In the genomic region with DNA sequence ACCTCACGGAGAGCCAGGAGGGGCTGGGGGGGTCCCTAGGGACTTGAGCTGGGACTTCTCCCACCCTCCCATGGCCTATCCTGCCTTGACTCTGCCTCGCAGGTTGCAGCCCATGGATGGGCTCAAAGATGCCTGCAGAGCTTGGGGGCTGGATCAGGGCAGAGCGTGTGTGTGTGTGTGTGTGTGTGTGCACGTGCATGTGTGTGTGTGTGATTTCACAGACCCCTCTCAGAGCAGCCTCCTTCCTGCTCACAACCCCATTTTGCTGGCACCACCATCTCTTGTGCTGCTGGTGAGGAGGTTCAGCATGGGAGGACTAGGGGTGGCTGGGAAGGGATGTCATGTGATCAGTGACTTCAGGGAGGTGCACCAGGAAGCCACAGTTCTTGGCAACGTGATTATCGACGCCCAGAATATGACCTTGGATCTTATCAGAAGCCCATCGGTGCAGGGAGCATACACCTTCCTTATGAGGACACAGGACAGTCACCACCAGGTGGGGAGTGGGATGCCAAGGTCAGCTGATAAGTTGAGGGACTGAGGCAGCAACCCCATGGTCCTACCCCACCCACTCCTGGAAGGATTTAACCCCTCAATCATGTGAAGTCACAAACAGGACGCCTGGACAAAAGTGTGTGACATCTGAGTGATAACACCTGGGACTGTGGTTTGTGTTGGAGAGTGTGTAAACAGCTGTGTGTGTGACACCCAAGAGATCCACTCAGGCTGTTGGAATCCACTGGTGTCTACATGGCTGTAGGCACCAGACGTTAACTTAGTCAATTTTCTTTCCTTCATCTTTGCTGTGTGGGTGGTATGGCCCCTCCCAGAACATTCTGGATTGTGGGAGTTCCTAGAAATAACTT, we compare ENCODE assay signal across 1 cellular context.
TF ChIP-seq lines count a peak whose summit lies in the region.

No MANE protein-coding gene starts in this region.

TF ChIP-seq in HepG2, 621 proteins besides CTCF, POLR2A, EP300 and RAD21 (continues in another document):
- TF ChIP-seq ASH2L (IDR thresholded peaks at IDR 0.05; ENCODE audit: insufficient read length, low read depth, low read length) (no peak), RBAK (CRISPR knock-in tag; IDR thresholded peaks at IDR 0.05) (no peak), FOSL1 (CRISPR knock-in tag; IDR thresholded peaks at IDR 0.05; ENCODE audit: borderline replicate concordance) (no peak), RAD51 (IDR thresholded peaks at IDR 0.05; ENCODE audit: borderline replicate concordance) (peak; percentile 29; the same call in 1 of the 2 replicates), ZNF136 (CRISPR knock-in tag; IDR thresholded peaks at IDR 0.05; ENCODE audit: low read depth) (no peak), ZNF792 (CRISPR knock-in tag; IDR thresholded peaks at IDR 0.05) (0 out of 2 replicates have a peak, but pooled peaks have one; percentile 38), ZNF367 (CRISPR knock-in tag; IDR thresholded peaks at IDR 0.05; ENCODE audit: borderline replicate concordance) (no peak), FOXK1 (CRISPR knock-in tag; IDR thresholded peaks at IDR 0.05; ENCODE audit: borderline replicate concordance, low read depth) (no peak), POLR2G (IDR thresholded peaks at IDR 0.05; ENCODE audit: low read depth, low read length) (no peak), HMG20A (CRISPR knock-in tag; IDR thresholded peaks at IDR 0.05; ENCODE audit: borderline replicate concordance) (no peak), ZNF776 (CRISPR knock-in tag; IDR thresholded peaks at IDR 0.05) (no peak; the same call in 1 of the 2 replicates), ZSCAN25 (CRISPR knock-in tag; IDR thresholded peaks at IDR 0.05) (no peak), THAP7 (CRISPR knock-in tag; IDR thresholded peaks at IDR 0.05) (no peak), ZNF253 (CRISPR knock-in tag; IDR thresholded peaks at IDR 0.05; ENCODE audit: borderline replicate concordance) (0 out of 2 replicates have a peak, but pooled peaks have one; percentile 12), GATAD2A (CRISPR knock-in tag; IDR thresholded peaks at IDR 0.05) (0 out of 2 replicates have a peak, but pooled peaks have one; percentile 10), MBNL3 (CRISPR knock-in tag; conservative IDR thresholded peaks at IDR 0.05) (no peak), ZBTB38 (CRISPR knock-in tag; IDR thresholded peaks at IDR 0.05) (no peak), TFE3 (CRISPR knock-in tag; IDR thresholded peaks at IDR 0.05) (0 out of 2 replicates have a peak, but pooled peaks have one; percentile 28), FOXA3 (CRISPR knock-in tag; IDR thresholded peaks at IDR 0.05) (peak; percentile 17; the same call in 1 of the 2 replicates), SMYD3 (CRISPR knock-in tag; IDR thresholded peaks at IDR 0.05) (no peak), NR2C2 (CRISPR knock-in tag; IDR thresholded peaks at IDR 0.05; ENCODE audit: borderline replicate concordance) (0 out of 2 replicates have a peak, but pooled peaks have one; percentile 31), RBM39 (IDR thresholded peaks at IDR 0.05; ENCODE audit: low read depth, low read length, poor library complexity, severe bottlenecking) (no peak), ZNF441 (CRISPR knock-in tag; IDR thresholded peaks at IDR 0.05; ENCODE audit: borderline replicate concordance) (no peak), FOXO4 (CRISPR knock-in tag; conservative IDR thresholded peaks at IDR 0.05) (0 out of 2 replicates have a peak, but pooled peaks have one; percentile 51), KLF12 (CRISPR knock-in tag; IDR thresholded peaks at IDR 0.05; ENCODE audit: borderline replicate concordance) (0 out of 2 replicates have a peak, but pooled peaks have one; percentile 40), ZFP36 (IDR thresholded peaks at IDR 0.05; ENCODE audit: borderline replicate concordance, low read depth, low read length, partially characterized antibody) (no peak), ELF3 (CRISPR knock-in tag; IDR thresholded peaks at IDR 0.05) (peak; percentile 35; the same call in 1 of the 2 replicates), BCL3 (CRISPR knock-in tag; IDR thresholded peaks at IDR 0.05) (no peak), ZNF652 (CRISPR knock-in tag; IDR thresholded peaks at IDR 0.05; ENCODE audit: borderline replicate concordance, low read depth) (0 out of 2 replicates have a peak, but pooled peaks have one; percentile 33), NFATC3 (CRISPR knock-in tag; IDR thresholded peaks at IDR 0.05) (no peak), EED (CRISPR knock-in tag; IDR thresholded peaks at IDR 0.05) (no peak), ZNF143 (CRISPR knock-in tag; IDR thresholded peaks at IDR 0.05) (peak; percentile 59; the same call in 1 of the 2 replicates), CREB1 (IDR thresholded peaks at IDR 0.05) (no peak), CREB1 (CRISPR knock-in tag; IDR thresholded peaks at IDR 0.05) (no peak), KMT2A (CRISPR knock-in tag; IDR thresholded peaks at IDR 0.05) (no peak), ZNF232 (CRISPR knock-in tag; IDR thresholded peaks at IDR 0.05; ENCODE audit: borderline replicate concordance) (no peak), TMF1 (CRISPR knock-in tag; IDR thresholded peaks at IDR 0.05; ENCODE audit: low read depth) (no peak), PTBP1 (IDR thresholded peaks at IDR 0.05; ENCODE audit: low read depth, low read length, poor library complexity, severe bottlenecking) (no peak), ZNF816 (CRISPR knock-in tag; IDR thresholded peaks at IDR 0.05; ENCODE audit: borderline replicate concordance) (no peak), ELK4 (CRISPR knock-in tag; IDR thresholded peaks at IDR 0.05; ENCODE audit: borderline replicate concordance) (no peak)
- TF ChIP-seq, protein P1, sequence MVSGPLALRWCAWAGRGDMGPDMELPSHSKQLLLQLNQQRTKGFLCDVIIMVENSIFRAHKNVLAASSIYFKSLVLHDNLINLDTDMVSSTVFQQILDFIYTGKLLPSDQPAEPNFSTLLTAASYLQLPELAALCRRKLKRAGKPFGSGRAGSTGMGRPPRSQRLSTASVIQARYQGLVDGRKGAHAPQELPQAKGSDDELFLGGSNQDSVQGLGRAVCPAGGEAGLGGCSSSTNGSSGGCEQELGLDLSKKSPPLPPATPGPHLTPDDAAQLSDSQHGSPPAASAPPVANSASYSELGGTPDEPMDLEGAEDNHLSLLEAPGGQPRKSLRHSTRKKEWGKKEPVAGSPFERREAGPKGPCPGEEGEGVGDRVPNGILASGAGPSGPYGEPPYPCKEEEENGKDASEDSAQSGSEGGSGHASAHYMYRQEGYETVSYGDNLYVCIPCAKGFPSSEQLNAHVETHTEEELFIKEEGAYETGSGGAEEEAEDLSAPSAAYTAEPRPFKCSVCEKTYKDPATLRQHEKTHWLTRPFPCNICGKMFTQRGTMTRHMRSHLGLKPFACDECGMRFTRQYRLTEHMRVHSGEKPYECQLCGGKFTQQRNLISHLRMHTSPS (CRISPR knock-in tag; IDR thresholded peaks at IDR 0.05; ENCODE audit: low read depth) = no peak
- TF ChIP-seq, protein P2, sequence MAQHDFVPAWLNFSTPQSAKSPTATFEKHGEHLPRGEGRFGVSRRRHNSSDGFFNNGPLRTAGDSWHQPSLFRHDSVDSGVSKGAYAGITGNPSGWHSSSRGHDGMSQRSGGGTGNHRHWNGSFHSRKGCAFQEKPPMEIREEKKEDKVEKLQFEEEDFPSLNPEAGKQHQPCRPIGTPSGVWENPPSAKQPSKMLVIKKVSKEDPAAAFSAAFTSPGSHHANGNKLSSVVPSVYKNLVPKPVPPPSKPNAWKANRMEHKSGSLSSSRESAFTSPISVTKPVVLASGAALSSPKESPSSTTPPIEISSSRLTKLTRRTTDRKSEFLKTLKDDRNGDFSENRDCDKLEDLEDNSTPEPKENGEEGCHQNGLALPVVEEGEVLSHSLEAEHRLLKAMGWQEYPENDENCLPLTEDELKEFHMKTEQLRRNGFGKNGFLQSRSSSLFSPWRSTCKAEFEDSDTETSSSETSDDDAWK (CRISPR knock-in tag; IDR thresholded peaks at IDR 0.05) = no peak
- TF ChIP-seq, protein P3, sequence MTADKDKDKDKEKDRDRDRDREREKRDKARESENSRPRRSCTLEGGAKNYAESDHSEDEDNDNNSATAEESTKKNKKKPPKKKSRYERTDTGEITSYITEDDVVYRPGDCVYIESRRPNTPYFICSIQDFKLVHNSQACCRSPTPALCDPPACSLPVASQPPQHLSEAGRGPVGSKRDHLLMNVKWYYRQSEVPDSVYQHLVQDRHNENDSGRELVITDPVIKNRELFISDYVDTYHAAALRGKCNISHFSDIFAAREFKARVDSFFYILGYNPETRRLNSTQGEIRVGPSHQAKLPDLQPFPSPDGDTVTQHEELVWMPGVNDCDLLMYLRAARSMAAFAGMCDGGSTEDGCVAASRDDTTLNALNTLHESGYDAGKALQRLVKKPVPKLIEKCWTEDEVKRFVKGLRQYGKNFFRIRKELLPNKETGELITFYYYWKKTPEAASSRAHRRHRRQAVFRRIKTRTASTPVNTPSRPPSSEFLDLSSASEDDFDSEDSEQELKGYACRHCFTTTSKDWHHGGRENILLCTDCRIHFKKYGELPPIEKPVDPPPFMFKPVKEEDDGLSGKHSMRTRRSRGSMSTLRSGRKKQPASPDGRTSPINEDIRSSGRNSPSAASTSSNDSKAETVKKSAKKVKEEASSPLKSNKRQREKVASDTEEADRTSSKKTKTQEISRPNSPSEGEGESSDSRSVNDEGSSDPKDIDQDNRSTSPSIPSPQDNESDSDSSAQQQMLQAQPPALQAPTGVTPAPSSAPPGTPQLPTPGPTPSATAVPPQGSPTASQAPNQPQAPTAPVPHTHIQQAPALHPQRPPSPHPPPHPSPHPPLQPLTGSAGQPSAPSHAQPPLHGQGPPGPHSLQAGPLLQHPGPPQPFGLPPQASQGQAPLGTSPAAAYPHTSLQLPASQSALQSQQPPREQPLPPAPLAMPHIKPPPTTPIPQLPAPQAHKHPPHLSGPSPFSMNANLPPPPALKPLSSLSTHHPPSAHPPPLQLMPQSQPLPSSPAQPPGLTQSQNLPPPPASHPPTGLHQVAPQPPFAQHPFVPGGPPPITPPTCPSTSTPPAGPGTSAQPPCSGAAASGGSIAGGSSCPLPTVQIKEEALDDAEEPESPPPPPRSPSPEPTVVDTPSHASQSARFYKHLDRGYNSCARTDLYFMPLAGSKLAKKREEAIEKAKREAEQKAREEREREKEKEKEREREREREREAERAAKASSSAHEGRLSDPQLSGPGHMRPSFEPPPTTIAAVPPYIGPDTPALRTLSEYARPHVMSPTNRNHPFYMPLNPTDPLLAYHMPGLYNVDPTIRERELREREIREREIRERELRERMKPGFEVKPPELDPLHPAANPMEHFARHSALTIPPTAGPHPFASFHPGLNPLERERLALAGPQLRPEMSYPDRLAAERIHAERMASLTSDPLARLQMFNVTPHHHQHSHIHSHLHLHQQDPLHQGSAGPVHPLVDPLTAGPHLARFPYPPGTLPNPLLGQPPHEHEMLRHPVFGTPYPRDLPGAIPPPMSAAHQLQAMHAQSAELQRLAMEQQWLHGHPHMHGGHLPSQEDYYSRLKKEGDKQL (CRISPR knock-in tag; IDR thresholded peaks at IDR 0.05; ENCODE audit: low read depth) = no peak
- TF ChIP-seq, protein P4, sequence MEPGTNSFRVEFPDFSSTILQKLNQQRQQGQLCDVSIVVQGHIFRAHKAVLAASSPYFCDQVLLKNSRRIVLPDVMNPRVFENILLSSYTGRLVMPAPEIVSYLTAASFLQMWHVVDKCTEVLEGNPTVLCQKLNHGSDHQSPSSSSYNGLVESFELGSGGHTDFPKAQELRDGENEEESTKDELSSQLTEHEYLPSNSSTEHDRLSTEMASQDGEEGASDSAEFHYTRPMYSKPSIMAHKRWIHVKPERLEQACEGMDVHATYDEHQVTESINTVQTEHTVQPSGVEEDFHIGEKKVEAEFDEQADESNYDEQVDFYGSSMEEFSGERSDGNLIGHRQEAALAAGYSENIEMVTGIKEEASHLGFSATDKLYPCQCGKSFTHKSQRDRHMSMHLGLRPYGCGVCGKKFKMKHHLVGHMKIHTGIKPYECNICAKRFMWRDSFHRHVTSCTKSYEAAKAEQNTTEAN (CRISPR knock-in tag; conservative IDR thresholded peaks at IDR 0.05) = no peak
